1 cellular context compared by ENCODE assay signal in the genomic region with DNA sequence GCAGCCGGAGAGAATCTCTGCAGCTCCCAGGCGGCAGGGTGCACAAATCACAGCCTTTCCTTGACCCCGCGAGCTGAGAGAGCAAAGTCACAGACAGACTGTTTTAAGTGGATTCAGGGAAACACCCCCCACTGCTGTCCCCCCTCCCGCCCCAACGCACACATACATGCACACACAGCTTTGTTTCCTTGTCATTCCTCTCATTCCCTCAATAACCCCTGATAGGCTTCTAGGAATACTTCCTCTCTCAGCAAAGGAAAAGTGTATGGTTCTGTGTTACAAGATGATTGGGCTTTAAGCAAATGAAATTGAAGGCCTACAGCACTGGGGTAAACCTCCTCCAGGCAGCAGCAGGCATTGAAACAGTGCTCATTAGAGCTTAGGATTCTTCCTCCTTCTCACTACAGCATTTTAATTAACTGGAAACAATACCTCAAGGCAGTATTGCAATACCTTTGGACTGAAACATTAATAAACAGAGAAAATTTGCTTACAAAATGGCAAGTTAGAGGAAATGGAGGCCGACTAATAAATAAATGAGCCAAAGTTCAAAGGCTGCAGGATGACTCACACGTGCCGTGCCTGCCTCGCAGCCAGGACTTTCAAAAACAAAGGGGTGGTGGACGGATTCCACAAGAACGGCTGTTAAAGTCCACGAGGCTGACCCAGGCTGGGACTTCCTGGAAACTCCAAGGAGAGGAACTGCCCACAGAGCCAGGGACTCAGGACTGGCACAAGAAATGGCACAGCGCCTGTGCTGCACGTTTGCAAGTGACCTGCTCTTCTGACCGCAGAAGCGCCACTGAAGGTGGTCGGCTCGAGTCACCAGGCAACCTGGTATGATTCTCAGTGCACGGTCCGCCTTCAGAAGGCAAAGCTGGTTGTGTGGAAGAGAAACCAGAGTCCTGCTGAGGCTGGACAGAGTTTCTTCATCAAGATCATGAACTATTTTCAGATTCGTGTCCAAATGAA.
TF ChIP-seq lines count a peak whose summit lies in the region.

No MANE protein-coding gene starts in this region.

TF ChIP-seq in HepG2, 621 proteins besides CTCF, POLR2A, EP300 and RAD21 (continued from another document and continues in another):
- TF ChIP-seq, protein P1, sequence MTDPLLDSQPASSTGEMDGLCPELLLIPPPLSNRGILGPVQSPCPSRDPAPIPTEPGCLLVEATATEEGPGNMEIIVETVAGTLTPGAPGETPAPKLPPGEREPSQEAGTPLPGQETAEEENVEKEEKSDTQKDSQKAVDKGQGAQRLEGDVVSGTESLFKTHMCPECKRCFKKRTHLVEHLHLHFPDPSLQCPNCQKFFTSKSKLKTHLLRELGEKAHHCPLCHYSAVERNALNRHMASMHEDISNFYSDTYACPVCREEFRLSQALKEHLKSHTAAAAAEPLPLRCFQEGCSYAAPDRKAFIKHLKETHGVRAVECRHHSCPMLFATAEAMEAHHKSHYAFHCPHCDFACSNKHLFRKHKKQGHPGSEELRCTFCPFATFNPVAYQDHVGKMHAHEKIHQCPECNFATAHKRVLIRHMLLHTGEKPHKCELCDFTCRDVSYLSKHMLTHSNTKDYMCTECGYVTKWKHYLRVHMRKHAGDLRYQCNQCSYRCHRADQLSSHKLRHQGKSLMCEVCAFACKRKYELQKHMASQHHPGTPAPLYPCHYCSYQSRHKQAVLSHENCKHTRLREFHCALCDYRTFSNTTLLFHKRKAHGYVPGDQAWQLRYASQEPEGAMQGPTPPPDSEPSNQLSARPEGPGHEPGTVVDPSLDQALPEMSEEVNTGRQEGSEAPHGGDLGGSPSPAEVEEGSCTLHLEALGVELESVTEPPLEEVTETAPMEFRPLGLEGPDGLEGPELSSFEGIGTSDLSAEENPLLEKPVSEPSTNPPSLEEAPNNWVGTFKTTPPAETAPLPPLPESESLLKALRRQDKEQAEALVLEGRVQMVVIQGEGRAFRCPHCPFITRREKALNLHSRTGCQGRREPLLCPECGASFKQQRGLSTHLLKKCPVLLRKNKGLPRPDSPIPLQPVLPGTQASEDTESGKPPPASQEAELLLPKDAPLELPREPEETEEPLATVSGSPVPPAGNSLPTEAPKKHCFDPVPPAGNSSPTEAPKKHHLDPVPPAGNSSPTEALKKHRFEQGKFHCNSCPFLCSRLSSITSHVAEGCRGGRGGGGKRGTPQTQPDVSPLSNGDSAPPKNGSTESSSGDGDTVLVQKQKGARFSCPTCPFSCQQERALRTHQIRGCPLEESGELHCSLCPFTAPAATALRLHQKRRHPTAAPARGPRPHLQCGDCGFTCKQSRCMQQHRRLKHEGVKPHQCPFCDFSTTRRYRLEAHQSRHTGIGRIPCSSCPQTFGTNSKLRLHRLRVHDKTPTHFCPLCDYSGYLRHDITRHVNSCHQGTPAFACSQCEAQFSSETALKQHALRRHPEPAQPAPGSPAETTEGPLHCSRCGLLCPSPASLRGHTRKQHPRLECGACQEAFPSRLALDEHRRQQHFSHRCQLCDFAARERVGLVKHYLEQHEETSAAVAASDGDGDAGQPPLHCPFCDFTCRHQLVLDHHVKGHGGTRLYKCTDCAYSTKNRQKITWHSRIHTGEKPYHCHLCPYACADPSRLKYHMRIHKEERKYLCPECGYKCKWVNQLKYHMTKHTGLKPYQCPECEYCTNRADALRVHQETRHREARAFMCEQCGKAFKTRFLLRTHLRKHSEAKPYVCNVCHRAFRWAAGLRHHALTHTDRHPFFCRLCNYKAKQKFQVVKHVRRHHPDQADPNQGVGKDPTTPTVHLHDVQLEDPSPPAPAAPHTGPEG (CRISPR knock-in tag; IDR thresholded peaks at IDR 0.05): peak; percentile 77; the same call in 1 of the 2 replicates
- TF ChIP-seq PPARG (CRISPR knock-in tag; conservative IDR thresholded peaks at IDR 0.05) (peak; percentile 91), ZBTB38 (CRISPR knock-in tag; IDR thresholded peaks at IDR 0.05) (0 out of 2 replicates have a peak, but pooled peaks have one; percentile 74), U2AF1 (optimal IDR thresholded peaks at IDR 0.05; ENCODE audit: low read depth, low read length) (no peak), MZF1 (CRISPR knock-in tag; IDR thresholded peaks at IDR 0.05; ENCODE audit: borderline replicate concordance) (0 out of 2 replicates have a peak, but pooled peaks have one; percentile 20), STAG1 (CRISPR knock-in tag; IDR thresholded peaks at IDR 0.05) (peak; percentile 46), RFXAP (CRISPR knock-in tag; IDR thresholded peaks at IDR 0.05; ENCODE audit: borderline replicate concordance) (peak; percentile 72), ZNF264 (CRISPR knock-in tag; IDR thresholded peaks at IDR 0.05) (peak; percentile 80), TCF12 (IDR thresholded peaks at IDR 0.05) (no peak), TCF12 (CRISPR knock-in tag; IDR thresholded peaks at IDR 0.05) (no peak; the same call in 1 of the 2 replicates), THAP11 (CRISPR knock-in tag; IDR thresholded peaks at IDR 0.05) (peak; percentile 53; the same call in 1 of the 2 replicates), ISL2 (CRISPR knock-in tag; IDR thresholded peaks at IDR 0.05) (peak; percentile 83), PHB2 (IDR thresholded peaks at IDR 0.05; ENCODE audit: partially characterized antibody) (no peak), ZFP36 (IDR thresholded peaks at IDR 0.05; ENCODE audit: borderline replicate concordance, low read depth, low read length, partially characterized antibody) (no peak), ZNF768 (CRISPR knock-in tag; IDR thresholded peaks at IDR 0.05) (peak; percentile 53; the same call in 1 of the 2 replicates), ZNF629 (CRISPR knock-in tag; conservative IDR thresholded peaks at IDR 0.05) (0 out of 2 replicates have a peak, but pooled peaks have one; percentile 15), IRF2 (CRISPR knock-in tag; IDR thresholded peaks at IDR 0.05) (peak; percentile 84), SNAPC2 (CRISPR knock-in tag; IDR thresholded peaks at IDR 0.05) (no peak), BRD4 (CRISPR knock-in tag; IDR thresholded peaks at IDR 0.05) (peak; percentile 75), ZMYM3 (CRISPR knock-in tag; IDR thresholded peaks at IDR 0.05) (no peak), SMARCE1 (IDR thresholded peaks at IDR 0.05; ENCODE audit: borderline replicate concordance) (no peak), ZFP37 (CRISPR knock-in tag; IDR thresholded peaks at IDR 0.05; ENCODE audit: borderline replicate concordance) (peak; percentile 64; the same call in 1 of the 2 replicates), ZNF451 (CRISPR knock-in tag; IDR thresholded peaks at IDR 0.05) (0 out of 2 replicates have a peak, but pooled peaks have one; percentile 34), MAF1 (CRISPR knock-in tag; IDR thresholded peaks at IDR 0.05; ENCODE audit: borderline replicate concordance) (no peak), CAMTA2 (CRISPR knock-in tag; IDR thresholded peaks at IDR 0.05; ENCODE audit: borderline replicate concordance) (no peak)
- TF ChIP-seq, protein P2, sequence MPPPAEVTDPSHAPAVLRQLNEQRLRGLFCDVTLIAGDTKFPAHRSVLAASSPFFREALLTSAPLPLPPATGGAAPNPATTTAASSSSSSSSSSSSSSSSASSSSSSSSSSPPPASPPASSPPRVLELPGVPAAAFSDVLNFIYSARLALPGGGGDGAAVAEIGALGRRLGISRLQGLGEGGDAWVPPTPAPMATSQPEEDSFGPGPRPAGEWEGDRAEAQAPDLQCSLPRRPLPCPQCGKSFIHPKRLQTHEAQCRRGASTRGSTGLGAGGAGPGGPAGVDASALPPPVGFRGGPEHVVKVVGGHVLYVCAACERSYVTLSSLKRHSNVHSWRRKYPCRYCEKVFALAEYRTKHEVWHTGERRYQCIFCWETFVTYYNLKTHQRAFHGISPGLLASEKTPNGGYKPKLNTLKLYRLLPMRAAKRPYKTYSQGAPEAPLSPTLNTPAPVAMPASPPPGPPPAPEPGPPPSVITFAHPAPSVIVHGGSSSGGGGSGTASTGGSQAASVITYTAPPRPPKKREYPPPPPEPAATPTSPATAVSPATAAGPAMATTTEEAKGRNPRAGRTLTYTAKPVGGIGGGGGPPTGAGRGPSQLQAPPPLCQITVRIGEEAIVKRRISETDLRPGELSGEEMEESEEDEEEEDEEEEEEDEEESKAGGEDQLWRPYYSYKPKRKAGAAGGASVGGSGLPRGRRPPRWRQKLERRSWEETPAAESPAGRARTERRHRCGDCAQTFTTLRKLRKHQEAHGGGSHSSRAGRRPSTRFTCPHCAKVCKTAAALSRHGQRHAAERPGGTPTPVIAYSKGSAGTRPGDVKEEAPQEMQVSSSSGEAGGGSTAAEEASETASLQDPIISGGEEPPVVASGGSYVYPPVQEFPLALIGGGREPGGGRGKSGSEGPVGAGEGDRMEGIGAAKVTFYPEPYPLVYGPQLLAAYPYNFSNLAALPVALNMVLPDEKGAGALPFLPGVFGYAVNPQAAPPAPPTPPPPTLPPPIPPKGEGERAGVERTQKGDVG (CRISPR knock-in tag; IDR thresholded peaks at IDR 0.05; ENCODE audit: borderline replicate concordance): no peak; the same call in 1 of the 2 replicates
- TF ChIP-seq, protein P3, sequence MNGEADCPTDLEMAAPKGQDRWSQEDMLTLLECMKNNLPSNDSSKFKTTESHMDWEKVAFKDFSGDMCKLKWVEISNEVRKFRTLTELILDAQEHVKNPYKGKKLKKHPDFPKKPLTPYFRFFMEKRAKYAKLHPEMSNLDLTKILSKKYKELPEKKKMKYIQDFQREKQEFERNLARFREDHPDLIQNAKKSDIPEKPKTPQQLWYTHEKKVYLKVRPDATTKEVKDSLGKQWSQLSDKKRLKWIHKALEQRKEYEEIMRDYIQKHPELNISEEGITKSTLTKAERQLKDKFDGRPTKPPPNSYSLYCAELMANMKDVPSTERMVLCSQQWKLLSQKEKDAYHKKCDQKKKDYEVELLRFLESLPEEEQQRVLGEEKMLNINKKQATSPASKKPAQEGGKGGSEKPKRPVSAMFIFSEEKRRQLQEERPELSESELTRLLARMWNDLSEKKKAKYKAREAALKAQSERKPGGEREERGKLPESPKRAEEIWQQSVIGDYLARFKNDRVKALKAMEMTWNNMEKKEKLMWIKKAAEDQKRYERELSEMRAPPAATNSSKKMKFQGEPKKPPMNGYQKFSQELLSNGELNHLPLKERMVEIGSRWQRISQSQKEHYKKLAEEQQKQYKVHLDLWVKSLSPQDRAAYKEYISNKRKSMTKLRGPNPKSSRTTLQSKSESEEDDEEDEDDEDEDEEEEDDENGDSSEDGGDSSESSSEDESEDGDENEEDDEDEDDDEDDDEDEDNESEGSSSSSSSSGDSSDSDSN (CRISPR knock-in tag; IDR thresholded peaks at IDR 0.05): peak; percentile 16; the same call in 1 of the 2 replicates
- TF ChIP-seq, protein P4, sequence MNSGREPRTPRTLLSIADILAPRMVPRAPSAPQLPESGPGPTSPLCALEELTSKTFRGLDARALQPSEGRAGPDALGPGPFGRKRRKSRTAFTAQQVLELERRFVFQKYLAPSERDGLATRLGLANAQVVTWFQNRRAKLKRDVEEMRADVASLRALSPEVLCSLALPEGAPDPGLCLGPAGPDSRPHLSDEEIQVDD (CRISPR knock-in tag; IDR thresholded peaks at IDR 0.05; ENCODE audit: borderline replicate concordance): no peak
- TF ChIP-seq, protein P5, sequence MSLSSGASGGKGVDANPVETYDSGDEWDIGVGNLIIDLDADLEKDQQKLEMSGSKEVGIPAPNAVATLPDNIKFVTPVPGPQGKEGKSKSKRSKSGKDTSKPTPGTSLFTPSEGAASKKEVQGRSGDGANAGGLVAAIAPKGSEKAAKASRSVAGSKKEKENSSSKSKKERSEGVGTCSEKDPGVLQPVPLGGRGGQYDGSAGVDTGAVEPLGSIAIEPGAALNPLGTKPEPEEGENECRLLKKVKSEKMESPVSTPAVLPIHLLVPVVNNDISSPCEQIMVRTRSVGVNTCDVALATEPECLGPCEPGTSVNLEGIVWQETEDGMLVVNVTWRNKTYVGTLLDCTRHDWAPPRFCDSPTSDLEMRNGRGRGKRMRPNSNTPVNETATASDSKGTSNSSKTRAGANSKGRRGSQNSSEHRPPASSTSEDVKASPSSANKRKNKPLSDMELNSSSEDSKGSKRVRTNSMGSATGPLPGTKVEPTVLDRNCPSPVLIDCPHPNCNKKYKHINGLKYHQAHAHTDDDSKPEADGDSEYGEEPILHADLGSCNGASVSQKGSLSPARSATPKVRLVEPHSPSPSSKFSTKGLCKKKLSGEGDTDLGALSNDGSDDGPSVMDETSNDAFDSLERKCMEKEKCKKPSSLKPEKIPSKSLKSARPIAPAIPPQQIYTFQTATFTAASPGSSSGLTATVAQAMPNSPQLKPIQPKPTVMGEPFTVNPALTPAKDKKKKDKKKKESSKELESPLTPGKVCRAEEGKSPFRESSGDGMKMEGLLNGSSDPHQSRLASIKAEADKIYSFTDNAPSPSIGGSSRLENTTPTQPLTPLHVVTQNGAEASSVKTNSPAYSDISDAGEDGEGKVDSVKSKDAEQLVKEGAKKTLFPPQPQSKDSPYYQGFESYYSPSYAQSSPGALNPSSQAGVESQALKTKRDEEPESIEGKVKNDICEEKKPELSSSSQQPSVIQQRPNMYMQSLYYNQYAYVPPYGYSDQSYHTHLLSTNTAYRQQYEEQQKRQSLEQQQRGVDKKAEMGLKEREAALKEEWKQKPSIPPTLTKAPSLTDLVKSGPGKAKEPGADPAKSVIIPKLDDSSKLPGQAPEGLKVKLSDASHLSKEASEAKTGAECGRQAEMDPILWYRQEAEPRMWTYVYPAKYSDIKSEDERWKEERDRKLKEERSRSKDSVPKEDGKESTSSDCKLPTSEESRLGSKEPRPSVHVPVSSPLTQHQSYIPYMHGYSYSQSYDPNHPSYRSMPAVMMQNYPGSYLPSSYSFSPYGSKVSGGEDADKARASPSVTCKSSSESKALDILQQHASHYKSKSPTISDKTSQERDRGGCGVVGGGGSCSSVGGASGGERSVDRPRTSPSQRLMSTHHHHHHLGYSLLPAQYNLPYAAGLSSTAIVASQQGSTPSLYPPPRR (CRISPR knock-in tag; IDR thresholded peaks at IDR 0.05; ENCODE audit: borderline replicate concordance): peak; percentile 17
- TF ChIP-seq, protein P6, sequence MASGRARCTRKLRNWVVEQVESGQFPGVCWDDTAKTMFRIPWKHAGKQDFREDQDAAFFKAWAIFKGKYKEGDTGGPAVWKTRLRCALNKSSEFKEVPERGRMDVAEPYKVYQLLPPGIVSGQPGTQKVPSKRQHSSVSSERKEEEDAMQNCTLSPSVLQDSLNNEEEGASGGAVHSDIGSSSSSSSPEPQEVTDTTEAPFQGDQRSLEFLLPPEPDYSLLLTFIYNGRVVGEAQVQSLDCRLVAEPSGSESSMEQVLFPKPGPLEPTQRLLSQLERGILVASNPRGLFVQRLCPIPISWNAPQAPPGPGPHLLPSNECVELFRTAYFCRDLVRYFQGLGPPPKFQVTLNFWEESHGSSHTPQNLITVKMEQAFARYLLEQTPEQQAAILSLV (CRISPR knock-in tag; IDR thresholded peaks at IDR 0.05; ENCODE audit: borderline replicate concordance): 0 out of 2 replicates have a peak, but pooled peaks have one; percentile 51
- TF ChIP-seq, protein P7, sequence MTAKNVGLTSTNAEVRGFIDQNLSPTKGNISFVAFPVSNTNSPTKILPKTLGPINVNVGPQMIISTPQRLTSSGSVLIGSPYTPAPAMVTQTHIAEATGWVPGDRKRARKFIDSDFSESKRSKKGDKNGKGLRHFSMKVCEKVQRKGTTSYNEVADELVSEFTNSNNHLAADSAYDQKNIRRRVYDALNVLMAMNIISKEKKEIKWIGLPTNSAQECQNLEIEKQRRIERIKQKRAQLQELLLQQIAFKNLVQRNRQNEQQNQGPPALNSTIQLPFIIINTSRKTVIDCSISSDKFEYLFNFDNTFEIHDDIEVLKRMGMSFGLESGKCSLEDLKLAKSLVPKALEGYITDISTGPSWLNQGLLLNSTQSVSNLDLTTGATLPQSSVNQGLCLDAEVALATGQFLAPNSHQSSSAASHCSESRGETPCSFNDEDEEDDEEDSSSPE (CRISPR knock-in tag; IDR thresholded peaks at IDR 0.05): peak; percentile 61
